In genomic region chr4:70702592-70702991, GRCh38 we compare ENCODE assay signal across 6 cellular contexts. TPM values are rescaled to one million over a fixed set of nuclear protein-coding genes. Genes with fewer than 3 reads are reported as not detected.
"Had no signal": no experiment of that assay in that cellular context is flagged by ENCODE, and none has a peak within 500 bp of the region (broad histone marks: within the 10 kb centered on the region; RNA-seq: fewer than 3 reads in every experiment).

No MANE protein-coding gene starts in this region.

RNA-seq across cellular contexts. Expression of gene JCHAIN, which starts 36.3 kb away (rescaled TPM):
- total RNA-seq: activated CD4-positive, alpha-beta T cell treated with anti-CD3 and anti-CD28 coated beads for 36 hours; activated CD8-positive, alpha-beta memory T cell treated with anti-CD3 and anti-CD28 coated beads for 36 hours; activated naive CD4-positive, alpha-beta T cell treated with anti-CD3 and anti-CD28 coated beads for 36 hours; activated naive CD8-positive, alpha-beta T cell treated with anti-CD3 and anti-CD28 coated beads for 36 hours; activated T-helper 17 cell treated with anti-CD3 and anti-CD28 coated beads, Interleukin-2, amount 50 U/mL, for 72 hours; PC-9 had no signal
